In genomic region chr6:118804091-118804490, GRCh38 we compare ENCODE assay signal across 21 cellular contexts.
"Had no signal": no experiment of that assay in that cellular context is flagged by ENCODE, and none has a peak within 500 bp of the region (broad histone marks: within the 10 kb centered on the region; RNA-seq: fewer than 3 reads in every experiment).

No MANE protein-coding gene starts in this region.

- FAIRE-seq: small intestine had no signal

- H2AFZ ChIP-seq: hepatocyte had no signal

- H3K9me3 ChIP-seq: esophagus muscularis mucosa, mucosa of descending colon, right atrium auricular region, sigmoid colon, stomach, thoracic aorta, transverse colon had no signal

- ATAC-seq: left colon, left ventricle myocardium superior, mucosa of descending colon, natural killer cell had no signal

- H3K4me3 ChIP-seq: esophagus muscularis mucosa, hepatocyte, lung, mucosa of descending colon, right atrium auricular region, sigmoid colon, stomach, thoracic aorta, transverse colon had no signal

- H3K36me3 ChIP-seq: esophagus muscularis mucosa, right atrium auricular region, sigmoid colon, stomach, thoracic aorta, transverse colon had no signal

- H3K4me2 ChIP-seq: hepatocyte had no signal

- H3K4me3 Mint-ChIP-seq: natural killer cell, neural crest cell had no signal

- H3K27me3 ChIP-seq: esophagus muscularis mucosa, hepatocyte, right atrium auricular region, sigmoid colon, stomach, transverse colon had no signal

- DNase-seq: effector memory CD4-positive, alpha-beta T cell; foreskin fibroblast; head of caudate nucleus; left colon; left ventricle myocardium superior; mucosa of descending colon; natural killer cell; sigmoid colon; small intestine; stimulated activated CD4-positive, alpha-beta T cell treated with anti-CD3 and anti-CD28 coated beads, Interleukin-12 subunit alpha, Interleukin-12 subunit beta, amount 100 ng/mL, for 4 hours; stimulated activated naive CD4-positive, alpha-beta T cell; stomach; substantia nigra; transverse colon had no signal

- H3K27ac ChIP-seq: epithelial cell of prostate, esophagus muscularis mucosa, hepatocyte, right atrium auricular region, sigmoid colon, stomach, thoracic aorta, transverse colon had no signal

- H3K36me3 Mint-ChIP-seq: natural killer cell had no signal

- H3K9me3 Mint-ChIP-seq: natural killer cell, neural crest cell had no signal

- H3K79me2 ChIP-seq: hepatocyte had no signal
